In the genomic region with DNA sequence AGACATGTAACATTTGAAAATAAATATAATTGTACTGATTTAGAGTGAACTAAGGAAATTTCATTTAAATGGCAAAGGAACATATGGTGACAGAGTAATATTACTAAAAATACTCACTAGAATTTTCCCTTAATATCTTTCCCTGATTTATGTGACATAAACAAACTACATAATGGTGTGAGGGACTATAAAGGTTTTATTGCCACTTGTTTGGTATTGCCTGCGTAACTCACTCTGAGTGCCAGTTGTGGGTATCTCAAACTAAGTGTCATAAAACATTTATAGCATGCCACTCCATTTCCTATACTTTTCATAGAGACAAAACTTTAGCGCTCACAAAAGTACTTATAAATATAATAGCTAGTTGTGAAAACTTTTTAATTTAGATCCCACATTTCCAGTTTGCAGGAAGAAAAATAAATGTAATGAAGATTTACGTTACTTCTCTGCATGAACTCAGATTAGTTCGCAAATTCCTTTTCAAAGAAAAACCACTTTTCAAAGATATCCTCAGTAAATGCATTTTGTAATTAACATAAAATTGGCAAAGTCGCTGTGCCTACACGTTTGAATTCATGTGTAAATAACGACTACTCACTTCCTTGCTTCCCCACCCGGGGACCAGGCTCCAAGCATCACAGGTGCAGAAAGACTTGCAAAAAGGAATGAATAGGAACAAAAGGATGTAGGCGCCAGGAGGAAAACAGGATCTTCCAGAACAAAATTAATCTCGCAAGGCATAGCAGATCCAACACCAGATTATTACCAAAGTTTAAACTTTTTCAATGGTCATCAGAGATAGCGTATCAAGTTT, we compare ENCODE assay signal across 9 cellular contexts. TPM values are rescaled to one million over a fixed set of nuclear protein-coding genes. Genes with fewer than 3 reads are reported as not detected.
DNase-seq lines count a peak whose midpoint lies in the region; ATAC-seq, FAIRE-seq and TF ChIP-seq lines count a peak whose summit lies in the region.
"Had no signal": no experiment of that assay in that cellular context is flagged by ENCODE, and none has a peak within 500 bp of the region (broad histone marks: within the 10 kb centered on the region; RNA-seq: fewer than 3 reads in every experiment).

No MANE protein-coding gene starts in this region.

- POLR2A ChIA-PET in GM12878 (lab: Charles Lee) = interaction anchor here (0.7 kb wide), 1 partner anchor 166 kb away, joined by 3 read pairs; no protein-coding TSS in a partner anchor

- H3K4me3 ChIP-seq in GM12878 (peak overlapping the region; percentile 70; the same call in 1 of the 2 replicates), neural cell (ENCODE audit: low read length) (peak overlapping the region; percentile 94), uterus (no peak overlapping the region)

- no peaks in the 10 kb centered on the region for H3K27me3 ChIP-seq in GM12878 (replicated peaks in 1 of 2; ENCODE audit: control insufficient read depth in 2 of 2, insufficient read depth in 2 of 2, low read length in 1 of 2)
- no peaks in the 10 kb centered on the region for H3K27me3 ChIP-seq in neural cell (ENCODE audit: insufficient read depth, low read depth, low read length)
- no peaks in the 10 kb centered on the region for H3K27me3 ChIP-seq in uterus

- no TSS peak for BruUV-seq in GM12878 (replicated peaks; lab: Mats Ljungman, UMichigan)

- intact Hi-C loops in GM12878 (cut with micrococcal nuclease; ENCODE audit: unreplicated experiment) (loop anchor here (5.0 to 10.0 kb wide), 2 partner anchors 64 to 364 kb away; partner anchors contain the start of genes HIPK3 and PRRG4), uterus (cut with DNase I; ENCODE audit: low total_unique reads) (no loop called here)

- H3K4me2 ChIP-seq in GM12878 (ENCODE audit: control insufficient read depth, insufficient read depth) (peak overlapping the region; percentile 90), neural cell (ENCODE audit: low read length) (peak overlapping the region; percentile 93)

- SMC1A ChIA-PET in GM12878 (lab: Charles Lee; ENCODE audit: uncharacterized antibody, unreplicated experiment) = interaction anchor here (0.7 to 7.4 kb wide), 5 partner anchors 65 to 173 kb away, joined by 3 to 47 read pairs (median 3); no protein-coding TSS in a partner anchor

- H4K20me1 ChIP-seq in GM12878 (ENCODE audit: control insufficient read depth, insufficient read depth) (no peaks in the 10 kb centered on the region), neural cell (ENCODE audit: insufficient read depth) (no peaks in the 10 kb centered on the region)

- no peak overlapping the region for H3K27ac ChIP-seq in GM12878 (ENCODE audit: control insufficient read depth, insufficient read depth)
- H3K27ac ChIP-seq in neural cell (ENCODE audit: low read length) = no peak overlapping the region
- no peak overlapping the region for H3K27ac ChIP-seq in uterus

- in situ Hi-C loops in GM12878 (cut with MboI) = no loop called here

- ATAC-seq in GM12878 = no peak
- ATAC-seq in GM21526 (IDR thresholded peaks at IDR 0.05; ENCODE audit: low FRiP score, unreplicated experiment) = no peak

- TF ChIP-seq CTCF in GM12878 (IDR thresholded peaks at IDR 0.05 in 2 of 3, conservative IDR thresholded peaks at IDR 0.05 in 1 of 3; ENCODE audit: control insufficient read depth in 2 of 3, extremely low read depth in 1 of 3, insufficient read depth in 1 of 3, low read depth in 3 of 3, low read length in 3 of 3) (no peak), neural cell (IDR thresholded peaks at IDR 0.05; ENCODE audit: poor library complexity, severe bottlenecking) (no peak), uterus (IDR thresholded peaks at IDR 0.05) (no peak)

- no peaks in the 10 kb centered on the region for H3K36me3 ChIP-seq in GM12878 (ENCODE audit: control insufficient read depth in 2 of 2, insufficient read depth in 2 of 2, low read length in 1 of 2)
- H3K36me3 ChIP-seq in neural cell (ENCODE audit: insufficient read depth, low read length) = no peaks in the 10 kb centered on the region
- no peaks in the 10 kb centered on the region for H3K36me3 ChIP-seq in uterus

- FAIRE-seq in GM12878 (lab: Jason Lieb, UNC) = no peak

- RAD21 ChIA-PET in GM12878 (lab: Charles Lee; ENCODE audit: unreplicated experiment) = interaction anchor here (1.3 to 5.0 kb wide), 4 partner anchors 14 to 173 kb away, joined by 3 to 27 read pairs (median 5); no protein-coding TSS in a partner anchor

- DNase-seq in NCI-H2107 treated with DMSO at 0.1 percent for 48 hours (lab: John Stamatoyannopoulos, UW; ENCODE audit: unreplicated experiment) = peak; percentile 41
- no peak for DNase-seq in NCI-H2107 (lab: John Stamatoyannopoulos, UW)
- peak; percentile 51 for DNase-seq in NCI-H1105 (lab: John Stamatoyannopoulos, UW)
- DNase-seq in GM12878 (ENCODE audit: low read depth, low spot score) = no peak
- DNase-seq in DMS 273 treated with DMSO at 0.1 percent for 48 hours (lab: John Stamatoyannopoulos, UW) = no peak
- DNase-seq in uterus = no peak
- DNase-seq: cortex of kidney had no signal

- peaks cover 12% of the 10 kb centered on the region for H3F3A ChIP-seq in neural cell (ENCODE audit: insufficient read depth, low read length, poor library complexity, severe bottlenecking)

- 85% methylated on average over 11 of the region's 11 CpGs for WGBS in GM12878 (ENCODE audit: insufficient coverage, insufficient replicate concordance, low lambda C conversion rate, missing lambda C conversion rate)

- TF ChIP-seq EP300 in GM12878 (IDR thresholded peaks at IDR 0.05; ENCODE audit: borderline replicate concordance in 1 of 2, control insufficient read depth in 1 of 2, low read depth in 2 of 2, low read length in 2 of 2) (no peak), neural cell (conservative IDR thresholded peaks at IDR 0.05; ENCODE audit: poor library complexity, severe bottlenecking) (no peak)

- no peaks in the 10 kb centered on the region for H3K9me2 ChIP-seq in neural cell (ENCODE audit: insufficient read depth, low read length)

- H3K4me1 ChIP-seq in GM12878 (ENCODE audit: control insufficient read depth, insufficient read depth, low read length) (peaks cover 4% of the 10 kb centered on the region; the same call in 1 of the 2 replicates), uterus (peaks cover 0 to 6% of the 10 kb centered on the region in 2 donors)

- TF ChIP-seq POLR2A in GM12878 (IDR thresholded peaks at IDR 0.05; ENCODE audit: low read depth, low read length) (no peak), uterus (IDR thresholded peaks at IDR 0.05) (no peak)

- CTCF ChIA-PET in GM12878 (lab: Yijun Ruan, JAX) = interaction anchor here (0.6 to 6.3 kb wide), 3 partner anchors 12 to 145 kb away, joined by 3 to 41 read pairs (median 9); no protein-coding TSS in a partner anchor

- H3K79me2 ChIP-seq in GM12878 (ENCODE audit: control insufficient read depth, insufficient read depth, low read length) (peaks cover 30% of the 10 kb centered on the region), neural cell (replicated peaks; ENCODE audit: insufficient read depth, low read length) (peaks cover 18% of the 10 kb centered on the region)

- TF ChIP-seq RAD21 in GM12878 (IDR thresholded peaks at IDR 0.05; ENCODE audit: insufficient read depth, low read depth, low read length) = no peak
- TF ChIP-seq RAD21 in neural cell (conservative IDR thresholded peaks at IDR 0.05) = no peak

- no peaks in the 10 kb centered on the region for H3K9me3 ChIP-seq in GM12878 (replicated peaks; ENCODE audit: control insufficient read depth, insufficient read depth, low read length)
- H3K9me3 ChIP-seq in neural cell (ENCODE audit: low read length) = no peaks in the 10 kb centered on the region
- H3K9me3 ChIP-seq in uterus = no peaks in the 10 kb centered on the region

- H3K9ac ChIP-seq in GM12878 (ENCODE audit: control insufficient read depth, insufficient read depth, low read length) (no peak overlapping the region), neural cell (ENCODE audit: low read length) (no peak overlapping the region)

- H2AFZ ChIP-seq in GM12878 (ENCODE audit: control insufficient read depth, low read depth, low read length) (no peak overlapping the region), neural cell (ENCODE audit: low read depth, low read length) (no peak overlapping the region)

TF ChIP-seq in GM12878, 131 proteins besides CTCF, POLR2A, EP300 and RAD21:
- TF ChIP-seq SREBF2 (IDR thresholded peaks at IDR 0.05; ENCODE audit: low read length) (no peak), CHD2 (IDR thresholded peaks at IDR 0.05; ENCODE audit: borderline replicate concordance, low read depth, low read length) (no peak), ZBED1 (IDR thresholded peaks at IDR 0.05; ENCODE audit: borderline replicate concordance) (no peak), SUZ12 (IDR thresholded peaks at IDR 0.05; ENCODE audit: unreplicated experiment) (no peak), MYC (IDR thresholded peaks at IDR 0.05; ENCODE audit: insufficient read depth, insufficient read length, insufficient replicate concordance, low read length, severe bottlenecking) (no peak)

RNA-seq across cellular contexts. Expression of gene QSER1, which starts 1.6 kb away (rescaled TPM):
- total RNA-seq in GM12878 (2013; cell fraction: nucleolus; rRNA removed) = 117 and 122 TPM in 2 replicates
- total RNA-seq in GM12878 (2014; rRNA removed) (12.8 and 13.1 TPM in 2 replicates), GM12878 (2014; rRNA removed; fragmentation: Illumina TruSeq; extraction: Trizol) (11.8 and 14.0 TPM in 2 replicates), GM12878 (2021) (13.9 and 15.0 TPM in 2 replicates), uterus (10 to 100 TPM; 17.2 to 79.4 (median 43.8) TPM)
- 3.2 TPM for polyA plus RNA-seq in GM12878 (2011; ENCODE audit: low read depth)
- polyA plus RNA-seq in GM12878 (2011; rRNA removed) (12.8 and 20.3 TPM in 2 replicates), GM12878 (2014; fragmentation: Illumina TruSeq; extraction: Trizol) (14.4 and 16.6 TPM in 2 replicates), GM12878 (2014; fragmentation: Nextera tagmentation; extraction: Ambion mirVana) (1 to 10 TPM; 2.1 to 2.9 TPM), GM12878 (2014; rRNA removed) (5.7 and 7.0 TPM in 2 replicates), GM12878 (2016; fragmentation: Nextera tagmentation; extraction: Ambion mirVana) (1 to 10 TPM; 3.8 to 4.5 TPM), neural cell (18.1 and 21.2 TPM in 2 replicates)
- polyA plus RNA-seq in GM12878 (2011; cell fraction: cytosol; rRNA removed) = 5.4 and 7.5 TPM in 2 replicates
- polyA plus RNA-seq in GM12878 (2011; cell fraction: nucleus; rRNA removed) = 21.0 and 21.2 TPM in 2 replicates
- 4.4 and 6.1 TPM in 2 replicates for polyA plus RNA-seq in GM12878 (2012)
- 40.2 and 49.3 TPM in 2 replicates for polyA minus RNA-seq in GM12878 (2011; rRNA and poly(A)+ RNA removed)
- 13.6 and 14.6 TPM in 2 replicates for polyA minus RNA-seq in GM12878 (2011; cell fraction: cytosol; rRNA and poly(A)+ RNA removed)
- 21.6 and 33.8 TPM in 2 replicates for polyA minus RNA-seq in GM12878 (2011; cell fraction: nucleus; rRNA and poly(A)+ RNA removed)
- 119 and 157 TPM in 2 replicates for polyA minus RNA-seq in neural cell

Comparison
In these comparisons a context has a peak if more than half of its experiments do, and no peak if none do; other contexts are left out.
1. DNase-seq: peak in NCI-H2107 treated with DMSO at 0.1 percent for 48 hours (single experiment) and NCI-H1105 (single experiment); none in NCI-H2107 (single experiment), GM12878 (single experiment), DMS 273 treated with DMSO at 0.1 percent for 48 hours (single experiment) and uterus (0 of 2).
2. H3K4me3 ChIP-seq: peak in GM12878 (single experiment) and neural cell (single experiment); none in uterus (0 of 2).